16 cellular contexts compared by ENCODE assay signal in genomic region chr18:76453057-76453561, GRCh38. TPM values are rescaled to one million over a fixed set of nuclear protein-coding genes. Genes with fewer than 3 reads are reported as not detected.
A peak's percentile ranks its signal among the peaks of the same experiment; 100 is the strongest.
DNase-seq lines count a peak whose midpoint lies in the region; ATAC-seq and TF ChIP-seq lines count a peak whose summit lies in the region.
"Had no signal": no experiment of that assay in that cellular context is flagged by ENCODE, and none has a peak within 500 bp of the region (broad histone marks: within the 10 kb centered on the region; RNA-seq: fewer than 3 reads in every experiment).

No MANE protein-coding gene starts in this region.

- no peaks in the 10 kb centered on the region for H3K27me3 ChIP-seq in BLaER1 treated with 17β-estradiol and CSF1 and Interleukin-3, amounts not matched to agents 10 nM and 100 nM
- H3K27me3 ChIP-seq in IMR-90 (ENCODE audit: control insufficient read depth, insufficient read depth, low read length) (no peaks in the 10 kb centered on the region), neutrophil (no peaks in the 10 kb centered on the region), trophoblast cell (ENCODE audit: insufficient read depth, low read length) (peaks cover 2% of the 10 kb centered on the region)
- H3K27me3 ChIP-seq: stomach had no signal

- H3K23ac ChIP-seq in IMR-90 (ENCODE audit: low read depth, low read length), result no peak overlapping the region; the same call in 1 of the 2 replicates
- H3K23ac ChIP-seq in trophoblast cell (ENCODE audit: low read length), result no peak overlapping the region

- H4K8ac ChIP-seq in IMR-90 (ENCODE audit: low read depth in 2 of 2, low read length in 2 of 2) (no peak overlapping the region), trophoblast cell (ENCODE audit: low read depth, low read length) (no peak overlapping the region)

- H3K4me1 ChIP-seq in BLaER1 treated with 17β-estradiol and CSF1 and Interleukin-3, amounts not matched to agents 10 nM and 100 nM, result peaks cover 88 to 95% (median 92%) of the 10 kb centered on the region in 10 experiments
- H3K4me1 ChIP-seq in IMR-90 (ENCODE audit: control insufficient read depth, insufficient read depth, low read length) (peaks cover 46% of the 10 kb centered on the region), neutrophil (ENCODE audit: control insufficient read depth in 1 of 2, insufficient read depth in 1 of 2, low read depth in 1 of 2, low read length in 1 of 2) (peaks cover 82 to 89% of the 10 kb centered on the region in 2 experiments), trophoblast cell (ENCODE audit: control insufficient read depth in 1 of 2, insufficient read depth in 2 of 2, low read length in 2 of 2) (peaks cover 7 to 10% of the 10 kb centered on the region in 2 experiments)

- H3K4ac ChIP-seq in IMR-90 (ENCODE audit: low read depth, low read length), result 0 out of 2 replicates have a peak overlapping the region, but pooled peaks have one; percentile 1
- no peak overlapping the region for H3K4ac ChIP-seq in trophoblast cell (ENCODE audit: low read depth, low read length)

- H2BK5ac ChIP-seq in IMR-90 (ENCODE audit: low read depth, low read length, poor library complexity, severe bottlenecking) (no peak overlapping the region), trophoblast cell (ENCODE audit: low read depth, low read length, poor library complexity) (no peak overlapping the region)

- intact Hi-C loops in IMR-90 (cut with micrococcal nuclease), result loop anchor here (5.0 kb wide), 1 partner anchor 36 kb away; no protein-coding TSS in a partner anchor
- intact Hi-C loops in activated CD4-positive, alpha-beta memory T cell treated with anti-CD3 and anti-CD28 coated beads for 36 hours (cut with micrococcal nuclease), result loop anchor here (2.0 kb wide), 1 partner anchor 40 kb away; no protein-coding TSS in a partner anchor

- H3K4me3 Mint-ChIP-seq in endothelial cell (ENCODE audit: unreplicated experiment), result no peak overlapping the region
- no peak overlapping the region for H3K4me3 Mint-ChIP-seq in activated CD4-positive, alpha-beta memory T cell treated with anti-CD3 and anti-CD28 coated beads for 36 hours
- H3K4me3 Mint-ChIP-seq: activated CD4-positive, alpha-beta T cell treated with anti-CD3 and anti-CD28 coated beads for 36 hours; activated naive CD8-positive, alpha-beta T cell treated with anti-CD3 and anti-CD28 coated beads, Interleukin-2, amount 10 ng/mL, durations not matched to agents 7 days and 5 days had no signal

- no peak for TF ChIP-seq POLR2A in IMR-90 (IDR thresholded peaks at IDR 0.05; ENCODE audit: low read depth, low read length)

- H2AK9ac ChIP-seq in IMR-90 (replicated peaks; ENCODE audit: low read depth, low read length, poor library complexity), result no peak overlapping the region

- peaks cover 0 to 90% (median 38%) of the 10 kb centered on the region in 11 experiments; a peak in 15 of 22 replicates for H4K20me1 ChIP-seq in BLaER1 treated with 17β-estradiol and CSF1 and Interleukin-3, amounts not matched to agents 10 nM and 100 nM
- H4K20me1 ChIP-seq in IMR-90 (ENCODE audit: insufficient read depth, low read length), result peaks cover 73% of the 10 kb centered on the region

- H2BK15ac ChIP-seq in IMR-90 (ENCODE audit: low read depth, low read length), result no peak overlapping the region

- ATAC-seq in IMR-90 (ENCODE audit: low read depth) (no peak), HG03342 (IDR thresholded peaks at IDR 0.05; ENCODE audit: unreplicated experiment) (no peak)
- ATAC-seq: activated CD4-positive, alpha-beta T cell treated with anti-CD3 and anti-CD28 coated beads for 36 hours had no signal

- POLR2A ChIA-PET in IMR-90 (lab: Charles Lee; ENCODE audit: unreplicated experiment), result no interaction called here
- POLR2A ChIA-PET in activated CD4-positive, alpha-beta memory T cell treated with anti-CD3 and anti-CD28 coated beads for 36 hours (lab: Charles Lee), result no interaction called here

- no peak overlapping the region for H2BK20ac ChIP-seq in IMR-90 (ENCODE audit: low read depth, low read length)

- CTCF ChIA-PET in IMR-90 (lab: Yijun Ruan, JAX), result interaction anchor here (1.1 kb wide), 1 partner anchor 57 kb away, joined by 3 read pairs; no protein-coding TSS in a partner anchor
- CTCF ChIA-PET in activated CD4-positive, alpha-beta memory T cell treated with anti-CD3 and anti-CD28 coated beads for 36 hours (lab: Charles Lee), result interaction anchor here (0.6 kb wide), 1 partner anchor 25 kb away, joined by 3 read pairs; no protein-coding TSS in a partner anchor

- H3K36me3 ChIP-seq in BLaER1 treated with 17β-estradiol and CSF1 and Interleukin-3, amounts not matched to agents 10 nM and 100 nM, result peaks cover 0 to 8% (median under 1%) of the 10 kb centered on the region in 11 experiments; a peak in 8 of 22 replicates
- H3K36me3 ChIP-seq in IMR-90 (ENCODE audit: control insufficient read depth, insufficient read depth, low read length) (no peaks in the 10 kb centered on the region), neutrophil (no peaks in the 10 kb centered on the region), trophoblast cell (ENCODE audit: control insufficient read depth in 1 of 2, insufficient read depth in 2 of 2, low read length in 2 of 2) (no peaks in the 10 kb centered on the region)

- H3K27me3 Mint-ChIP-seq in endothelial cell (ENCODE audit: unreplicated experiment), result peaks cover 3% of the 10 kb centered on the region
- H3K27me3 Mint-ChIP-seq in activated CD4-positive, alpha-beta memory T cell treated with anti-CD3 and anti-CD28 coated beads for 36 hours, result peaks cover 38% of the 10 kb centered on the region
- H3K27me3 Mint-ChIP-seq: naive B cell had no signal

- H3K18ac ChIP-seq in IMR-90 (ENCODE audit: low read depth, low read length) (no peak overlapping the region), trophoblast cell (ENCODE audit: low read length) (no peak overlapping the region)

- in situ Hi-C loops in IMR-90 (cut with MboI; ENCODE audit: low sequenced_read_pairs), result loop anchor here (25.0 kb wide), 1 partner anchor 659 kb away; no protein-coding TSS in a partner anchor

- peaks cover 36% of the 10 kb centered on the region for H3K9me1 ChIP-seq in IMR-90 (ENCODE audit: insufficient read depth, low read length)

- H3K79me2 ChIP-seq in trophoblast cell (ENCODE audit: control insufficient read depth, insufficient read depth, low read length, poor library complexity), result no peaks in the 10 kb centered on the region

- H3K14ac ChIP-seq in IMR-90 (replicated peaks; ENCODE audit: low read depth, low read length) (no peak overlapping the region), trophoblast cell (ENCODE audit: low read length) (no peak overlapping the region)

- no peak overlapping the region for H4K12ac ChIP-seq in trophoblast cell (ENCODE audit: low read depth, low read length)

- no peak overlapping the region for H3K56ac ChIP-seq in IMR-90 (ENCODE audit: extremely low read depth, insufficient read depth, low read length)

- peaks cover 34 to 84% of the 10 kb centered on the region in 2 experiments for H3K79me1 ChIP-seq in IMR-90 (ENCODE audit: low read depth in 1 of 2, low read length in 2 of 2)
- peaks cover 3% of the 10 kb centered on the region for H3K79me1 ChIP-seq in trophoblast cell (ENCODE audit: low read length)

- H4K5ac ChIP-seq in IMR-90 (ENCODE audit: low read depth, low read length), result no peak overlapping the region

- H3K36me3 Mint-ChIP-seq in endothelial cell (ENCODE audit: low read depth, unreplicated experiment), result peaks cover 7% of the 10 kb centered on the region
- H3K36me3 Mint-ChIP-seq in activated CD4-positive, alpha-beta memory T cell treated with anti-CD3 and anti-CD28 coated beads for 36 hours, result no peaks in the 10 kb centered on the region
- H3K36me3 Mint-ChIP-seq: activated naive CD8-positive, alpha-beta T cell treated with anti-CD3 and anti-CD28 coated beads, Interleukin-2, amount 10 ng/mL, durations not matched to agents 7 days and 5 days; naive B cell had no signal

- H3K9ac ChIP-seq in BLaER1 treated with 17β-estradiol and CSF1 and Interleukin-3, amounts not matched to agents 10 nM and 100 nM, result peak overlapping the region in 8 of 11 experiments; percentile 4 to 89 (median 62); a peak in 9 of 22 replicates
- H3K9ac ChIP-seq in IMR-90 (ENCODE audit: low read depth, low read length) (no peak overlapping the region), trophoblast cell (ENCODE audit: low read length) (no peak overlapping the region)
- H3K9ac ChIP-seq: KMS-11 had no signal

- H3K27ac Mint-ChIP-seq in endothelial cell (ENCODE audit: unreplicated experiment), result peak overlapping the region; percentile 96
- no peak overlapping the region for H3K27ac Mint-ChIP-seq in activated CD4-positive, alpha-beta memory T cell treated with anti-CD3 and anti-CD28 coated beads for 36 hours
- H3K27ac Mint-ChIP-seq: activated CD4-positive, alpha-beta T cell treated with anti-CD3 and anti-CD28 coated beads for 36 hours; activated naive CD8-positive, alpha-beta T cell treated with anti-CD3 and anti-CD28 coated beads, Interleukin-2, amount 10 ng/mL, durations not matched to agents 7 days and 5 days had no signal

- H3K27ac ChIP-seq in BLaER1 treated with 17β-estradiol and CSF1 and Interleukin-3, amounts not matched to agents 10 nM and 100 nM, result peak overlapping the region in 9 of 11 experiments; percentile 36 to 97 (median 88); a peak in 17 of 22 replicates
- H3K27ac ChIP-seq in IMR-90 (ENCODE audit: insufficient read depth, low read length) (no peak overlapping the region), neutrophil (peak overlapping the region; percentile 95), trophoblast cell (ENCODE audit: low read depth, low read length) (no peak overlapping the region)
- H3K27ac ChIP-seq: HL-60, KMS-11 had no signal

- H2BK12ac ChIP-seq in trophoblast cell (ENCODE audit: low read length), result no peak overlapping the region

- dilution Hi-C loops in IMR-90 (cut with HindIII; ENCODE audit: low sequenced_read_pairs, unreplicated experiment), result no loop called here

- H2BK120ac ChIP-seq in IMR-90 (ENCODE audit: low read depth, low read length) (no peak overlapping the region), trophoblast cell (ENCODE audit: insufficient read depth, low read length, poor library complexity) (no peak overlapping the region)

- TF ChIP-seq CTCF in IMR-90 (conservative IDR thresholded peaks at IDR 0.05; ENCODE audit: low read depth, low read length) (no peak), endothelial cell (IDR thresholded peaks at IDR 0.05; ENCODE audit: unreplicated experiment) (no peak), neutrophil (IDR thresholded peaks at IDR 0.05) (no peak)

- no TSS peak for BruUV-seq in IMR-90 (replicated peaks; lab: Mats Ljungman, UMichigan)

- no peak overlapping the region for H2AK5ac ChIP-seq in IMR-90 (ENCODE audit: low read depth, low read length)
- no peak overlapping the region for H2AK5ac ChIP-seq in trophoblast cell (ENCODE audit: low read length)

- H3K9me3 Mint-ChIP-seq in endothelial cell (ENCODE audit: unreplicated experiment), result no peaks in the 10 kb centered on the region
- H3K9me3 Mint-ChIP-seq in activated CD4-positive, alpha-beta memory T cell treated with anti-CD3 and anti-CD28 coated beads for 36 hours, result no peaks in the 10 kb centered on the region
- H3K9me3 Mint-ChIP-seq: activated naive CD8-positive, alpha-beta T cell treated with anti-CD3 and anti-CD28 coated beads, Interleukin-2, amount 10 ng/mL, durations not matched to agents 7 days and 5 days; naive B cell had no signal

- DNase-seq in IMR-90 (no peak), endothelial cell (ENCODE audit: low spot score) (no peak), NCI-H2171 treated with DMSO at 0.1 percent for 48 hours (lab: John Stamatoyannopoulos, UW) (no peak), trophoblast cell (no peak)
- DNase-seq in activated CD4-positive, alpha-beta memory T cell treated with anti-CD3 and anti-CD28 coated beads for 36 hours, result no peak
- DNase-seq: activated CD4-positive, alpha-beta T cell treated with anti-CD3 and anti-CD28 coated beads for 36 hours; activated naive CD8-positive, alpha-beta T cell treated with anti-CD3 and anti-CD28 coated beads, Interleukin-2, amount 10 ng/mL, durations not matched to agents 7 days and 5 days; effector CD8-positive, alpha-beta T cell; naive B cell; NCI-H1417 treated with DMSO at 0.1 percent for 48 hours; stomach had no signal

- peaks cover 0 to 8% (median 0%) of the 10 kb centered on the region in 11 experiments; a peak in 2 of 22 replicates for H3K9me3 ChIP-seq in BLaER1 treated with 17β-estradiol and CSF1 and Interleukin-3, amounts not matched to agents 10 nM and 100 nM (replicated peaks in 1 of 11)
- H3K9me3 ChIP-seq in IMR-90 (ENCODE audit: control insufficient read depth, insufficient read depth, low read length) (no peaks in the 10 kb centered on the region), neutrophil (no peaks in the 10 kb centered on the region), trophoblast cell (ENCODE audit: insufficient read depth, low read depth, low read length) (no peaks in the 10 kb centered on the region)
- H3K9me3 ChIP-seq: stomach had no signal

- H2AFZ ChIP-seq in IMR-90 (replicated peaks; ENCODE audit: low read length, poor library complexity) (no peak overlapping the region), trophoblast cell (ENCODE audit: insufficient read depth, low read length, poor library complexity) (no peak overlapping the region)

- H4K91ac ChIP-seq in IMR-90 (ENCODE audit: insufficient read depth, low read depth, low read length) (no peak overlapping the region), trophoblast cell (ENCODE audit: low read depth, low read length) (no peak overlapping the region)

- no peak overlapping the region for H3K4me3 ChIP-seq in BLaER1 treated with 17β-estradiol and CSF1 and Interleukin-3, amounts not matched to agents 10 nM and 100 nM
- no peak overlapping the region for H3K4me3 ChIP-seq in IMR-90 (ENCODE audit: insufficient read depth, low read depth, low read length)
- peak overlapping the region; percentile 71 to 74 for H3K4me3 ChIP-seq in neutrophil (ENCODE audit: low read depth in 1 of 2, low read length in 1 of 2)
- no peak overlapping the region for H3K4me3 ChIP-seq in trophoblast cell (ENCODE audit: low read depth, low read length)

- H3K4me2 ChIP-seq in BLaER1 treated with 17β-estradiol and CSF1 and Interleukin-3, amounts not matched to agents 10 nM and 100 nM, result peak overlapping the region; percentile 77 to 98 (median 92)
- H3K4me2 ChIP-seq in IMR-90 (ENCODE audit: low read depth, low read length), result no peak overlapping the region
- no peak overlapping the region for H3K4me2 ChIP-seq in trophoblast cell (ENCODE audit: low read length)
- H3K4me2 ChIP-seq: KMS-11 had no signal

- peaks cover 73% of the 10 kb centered on the region for H3K4me1 Mint-ChIP-seq in endothelial cell (ENCODE audit: unreplicated experiment)
- peaks cover 19% of the 10 kb centered on the region for H3K4me1 Mint-ChIP-seq in activated CD4-positive, alpha-beta memory T cell treated with anti-CD3 and anti-CD28 coated beads for 36 hours (ENCODE audit: low read depth)

- no CpG with 5 or more reads among the region's 7 CpGs for WGBS in IMR-90 (ENCODE audit: extremely low coverage in 2 of 2, insufficient read length in 1 of 2), 2 experiments
- no CpG with 5 or more reads among the region's 7 CpGs for WGBS in trophoblast cell (ENCODE audit: extremely low coverage, insufficient coverage, insufficient read length)

- no peak for TF ChIP-seq RAD21 in IMR-90 (IDR thresholded peaks at IDR 0.05; ENCODE audit: low read length)

RNA-seq across cellular contexts. Expression of gene ZNF516, which starts 41.9 kb away (rescaled TPM):
- total RNA-seq in IMR-90 (2012; rRNA removed) (7.9 and 9.7 TPM in 2 replicates), endothelial cell (ENCODE audit: unreplicated experiment) (83.2 TPM)
- polyA plus RNA-seq in IMR-90 (2012; rRNA removed), result 16.6 and 16.9 TPM in 2 replicates
- polyA plus RNA-seq in IMR-90 (2012; cell fraction: cytosol; rRNA removed), result 11.0 and 15.4 TPM in 2 replicates
- 50.6 and 72.6 TPM in 2 replicates for polyA plus RNA-seq in IMR-90 (2012; cell fraction: nucleus; rRNA removed; ENCODE audit: low replicate concordance)
- 1 to 10 TPM; 2.7 to 4.8 TPM for total RNA-seq in activated CD4-positive, alpha-beta memory T cell treated with anti-CD3 and anti-CD28 coated beads for 36 hours
- polyA plus RNA-seq in trophoblast cell (2013), result 6.6 and 8.8 TPM in 2 replicates

Comparison
In these comparisons a context has a peak if more than half of its experiments do, and no peak if none do; other contexts are left out.
1. H3K27ac ChIP-seq: peak in BLaER1 treated with 17β-estradiol and CSF1 and Interleukin-3, amounts not matched to agents 10 nM and 100 nM (9 of 11) and neutrophil (single experiment); none in IMR-90 (single experiment) and trophoblast cell (single experiment).
2. H3K4me2 ChIP-seq: peak in BLaER1 treated with 17β-estradiol and CSF1 and Interleukin-3, amounts not matched to agents 10 nM and 100 nM (11 of 11); none in IMR-90 (single experiment) and trophoblast cell (single experiment).
3. H3K4me3 ChIP-seq: peak in neutrophil (2 of 2); none in BLaER1 treated with 17β-estradiol and CSF1 and Interleukin-3, amounts not matched to agents 10 nM and 100 nM (0 of 10), IMR-90 (single experiment) and trophoblast cell (single experiment).
4. H3K9ac ChIP-seq: peak in BLaER1 treated with 17β-estradiol and CSF1 and Interleukin-3, amounts not matched to agents 10 nM and 100 nM (8 of 11); none in IMR-90 (single experiment) and trophoblast cell (single experiment).